1 cellular context compared by ENCODE assay signal in the genomic region with DNA sequence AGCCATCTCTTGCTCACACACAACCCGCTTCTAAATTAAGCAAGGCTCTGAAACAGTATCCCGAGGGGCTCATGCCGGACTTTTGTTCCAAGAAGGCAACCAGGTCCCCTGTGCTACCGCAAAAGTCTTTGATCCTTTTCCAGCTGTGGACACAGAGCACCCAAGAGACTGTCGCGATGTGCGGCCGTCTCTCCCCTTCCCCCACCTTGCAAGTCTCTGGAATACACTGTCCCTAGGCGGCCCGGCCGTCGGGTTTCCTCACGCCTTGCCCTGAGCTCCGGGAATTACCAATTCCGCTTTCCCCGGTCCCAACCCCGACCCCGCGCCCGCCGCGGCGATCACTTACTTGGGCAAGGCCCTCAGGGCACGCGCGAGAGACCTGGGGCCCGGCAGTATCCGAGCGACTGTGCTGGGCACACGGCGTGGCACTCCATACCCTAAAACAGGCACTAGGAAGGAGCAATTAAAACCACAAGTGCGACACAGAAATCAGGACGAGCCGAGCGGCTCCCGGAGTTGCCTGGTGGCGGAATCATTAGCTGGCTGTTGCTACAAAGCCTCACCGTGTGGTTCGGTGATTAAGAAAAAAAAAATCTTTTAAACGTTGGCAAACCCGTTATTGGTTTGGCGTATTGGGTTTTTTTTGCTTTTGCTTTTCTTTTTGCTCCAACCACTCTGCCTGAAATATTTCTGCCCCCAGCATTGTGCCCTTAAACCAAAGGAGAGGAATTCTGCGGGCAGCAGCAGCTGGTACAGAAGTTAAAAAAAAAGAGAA.
TF ChIP-seq lines count a peak whose summit lies in the region.

No MANE protein-coding gene starts in this region.

TF ChIP-seq in WTC11, 78 proteins besides CTCF, POLR2A, EP300 and RAD21 (continued from another document):
- TF ChIP-seq, protein P1, sequence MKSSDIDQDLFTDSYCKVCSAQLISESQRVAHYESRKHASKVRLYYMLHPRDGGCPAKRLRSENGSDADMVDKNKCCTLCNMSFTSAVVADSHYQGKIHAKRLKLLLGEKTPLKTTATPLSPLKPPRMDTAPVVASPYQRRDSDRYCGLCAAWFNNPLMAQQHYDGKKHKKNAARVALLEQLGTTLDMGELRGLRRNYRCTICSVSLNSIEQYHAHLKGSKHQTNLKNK (CRISPR knock-in tag; IDR thresholded peaks at IDR 0.05): no peak
- TF ChIP-seq, protein P2, sequence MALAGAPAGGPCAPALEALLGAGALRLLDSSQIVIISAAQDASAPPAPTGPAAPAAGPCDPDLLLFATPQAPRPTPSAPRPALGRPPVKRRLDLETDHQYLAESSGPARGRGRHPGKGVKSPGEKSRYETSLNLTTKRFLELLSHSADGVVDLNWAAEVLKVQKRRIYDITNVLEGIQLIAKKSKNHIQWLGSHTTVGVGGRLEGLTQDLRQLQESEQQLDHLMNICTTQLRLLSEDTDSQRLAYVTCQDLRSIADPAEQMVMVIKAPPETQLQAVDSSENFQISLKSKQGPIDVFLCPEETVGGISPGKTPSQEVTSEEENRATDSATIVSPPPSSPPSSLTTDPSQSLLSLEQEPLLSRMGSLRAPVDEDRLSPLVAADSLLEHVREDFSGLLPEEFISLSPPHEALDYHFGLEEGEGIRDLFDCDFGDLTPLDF (CRISPR knock-in tag; IDR thresholded peaks at IDR 0.05): no peak
- no peak for TF ChIP-seq ZNF219 (CRISPR knock-in tag; IDR thresholded peaks at IDR 0.05; ENCODE audit: borderline replicate concordance)
